In the genomic region with DNA sequence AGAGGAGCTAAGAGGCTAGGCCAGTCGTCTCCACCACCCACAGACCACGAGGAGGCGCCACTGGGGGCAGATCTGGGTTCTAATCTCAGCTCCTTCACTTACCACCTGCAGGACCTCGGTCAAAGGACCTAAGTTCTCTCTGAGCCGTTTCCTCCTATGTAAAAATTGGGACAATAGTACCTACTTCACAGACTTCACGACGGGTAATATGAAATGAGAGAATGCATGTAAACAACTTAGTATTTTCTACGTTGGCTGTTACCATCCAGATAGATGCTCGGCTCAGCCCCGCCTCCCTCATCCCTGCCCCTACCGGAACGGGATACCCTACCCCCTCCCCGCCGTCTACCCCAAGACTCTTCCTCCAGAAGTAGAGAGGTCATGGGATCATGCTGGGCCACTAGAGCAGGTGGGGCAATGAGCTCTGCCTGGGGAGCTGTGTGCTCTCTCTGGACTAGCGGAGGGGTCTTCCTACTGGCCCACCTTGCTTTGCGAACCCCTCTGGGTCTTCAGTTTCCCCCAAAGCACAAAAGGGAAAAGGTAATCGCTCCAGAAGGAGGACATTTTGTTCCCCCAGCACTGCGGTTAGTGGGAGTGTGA, we compare ENCODE assay signal across 8 cellular contexts. TPM values are rescaled to one million over a fixed set of nuclear protein-coding genes. Genes with fewer than 3 reads are reported as not detected.
DNase-seq lines count a peak whose midpoint lies in the region; ATAC-seq and TF ChIP-seq lines count a peak whose summit lies in the region.

No MANE protein-coding gene starts in this region.

- peak; percentile 77 for TF ChIP-seq CTCF in epithelial cell of proximal tubule (conservative IDR thresholded peaks at IDR 0.05; ENCODE audit: low read depth, low read length)

- H3K27me3 ChIP-seq in stomach smooth muscle (ENCODE audit: control insufficient read depth in 1 of 2, insufficient read depth in 2 of 2, low read length in 2 of 2) = no peaks in the 10 kb centered on the region

- in situ Hi-C loops in G401 (cut with HindIII; ENCODE audit: low sequenced_read_pairs) = no loop called here

- no peaks in the 10 kb centered on the region for H3K9me3 ChIP-seq in stomach smooth muscle (ENCODE audit: control insufficient read depth in 2 of 2, low read length in 2 of 2)

- peak; percentile 49 for DNase-seq in G401 (ENCODE audit: low spot score)
- peak; percentile 26 for DNase-seq in NCI-H1694 treated with DMSO at 0.1 percent for 48 hours (lab: John Stamatoyannopoulos, UW)
- peak; percentile 68 for DNase-seq in activated CD8-positive, alpha-beta memory T cell treated with anti-CD3 and anti-CD28 coated beads, Interleukin-2, amount 50 U/mL, for 4 hours
- no peak for DNase-seq in epithelial cell of proximal tubule (ENCODE audit: low read depth)
- peak; percentile 28 for DNase-seq in myocyte (ENCODE audit: low read depth)

- peaks cover 11% of the 10 kb centered on the region for H3K4me1 ChIP-seq in stomach smooth muscle (ENCODE audit: control insufficient read depth, insufficient read depth, low read length)

- ATAC-seq in HG02642 (IDR thresholded peaks at IDR 0.05; ENCODE audit: poor library complexity, unreplicated experiment) (no peak), GM21723 (IDR thresholded peaks at IDR 0.05; ENCODE audit: unreplicated experiment) (no peak)

- peak overlapping the region; percentile 87 for H3K4me3 ChIP-seq in epithelial cell of proximal tubule (ENCODE audit: low read depth, low read length)
- peak overlapping the region; percentile 92 for H3K4me3 ChIP-seq in stomach smooth muscle (ENCODE audit: low read length in 2 of 2)

- H3K9ac ChIP-seq in stomach smooth muscle (ENCODE audit: low read length in 2 of 2) = peak overlapping the region; percentile 87 to 95

- peaks cover 7 to 11% of the 10 kb centered on the region in 2 donors for H3K36me3 ChIP-seq in stomach smooth muscle (ENCODE audit: control insufficient read depth in 2 of 2, insufficient read depth in 2 of 2, low read length in 2 of 2)

- H3K27ac ChIP-seq in stomach smooth muscle (ENCODE audit: low read length) = peak overlapping the region; percentile 71

RNA-seq across cellular contexts. Expression of gene GNPDA1, which starts 0.5 kb away (rescaled TPM):
- 196 and 216 TPM in 2 replicates for total RNA-seq in G401 (2014; rRNA removed; shearing (Covaris generic))
- total RNA-seq in epithelial cell of proximal tubule (50.7 and 79.1 TPM in 2 replicates), myocyte (65.5 and 98.3 TPM in 2 replicates)
- 62.7 TPM for polyA plus RNA-seq in myocyte (2012)

RNA-seq across cellular contexts. Expression of gene RNF14, which starts 43.4 kb away (rescaled TPM):
- total RNA-seq in G401 (2014; rRNA removed; shearing (Covaris generic)) = 61.5 and 65.6 TPM in 2 replicates
- 50.9 and 58.4 TPM in 2 replicates for total RNA-seq in epithelial cell of proximal tubule
- total RNA-seq in myocyte = 100 and 127 TPM in 2 replicates
- 83.3 TPM for polyA plus RNA-seq in myocyte (2012)

RNA-seq across cellular contexts. Expression of gene PCDH12, which starts 54.3 kb away (rescaled TPM):
- total RNA-seq in G401 (2014; rRNA removed; shearing (Covaris generic)) = not detected in 2 replicates
- under 0.01 TPM in 2 replicates for total RNA-seq in epithelial cell of proximal tubule
- total RNA-seq in myocyte = not detected in 2 replicates
- 0.14 TPM for polyA plus RNA-seq in myocyte (2012)
